In the genomic region with DNA sequence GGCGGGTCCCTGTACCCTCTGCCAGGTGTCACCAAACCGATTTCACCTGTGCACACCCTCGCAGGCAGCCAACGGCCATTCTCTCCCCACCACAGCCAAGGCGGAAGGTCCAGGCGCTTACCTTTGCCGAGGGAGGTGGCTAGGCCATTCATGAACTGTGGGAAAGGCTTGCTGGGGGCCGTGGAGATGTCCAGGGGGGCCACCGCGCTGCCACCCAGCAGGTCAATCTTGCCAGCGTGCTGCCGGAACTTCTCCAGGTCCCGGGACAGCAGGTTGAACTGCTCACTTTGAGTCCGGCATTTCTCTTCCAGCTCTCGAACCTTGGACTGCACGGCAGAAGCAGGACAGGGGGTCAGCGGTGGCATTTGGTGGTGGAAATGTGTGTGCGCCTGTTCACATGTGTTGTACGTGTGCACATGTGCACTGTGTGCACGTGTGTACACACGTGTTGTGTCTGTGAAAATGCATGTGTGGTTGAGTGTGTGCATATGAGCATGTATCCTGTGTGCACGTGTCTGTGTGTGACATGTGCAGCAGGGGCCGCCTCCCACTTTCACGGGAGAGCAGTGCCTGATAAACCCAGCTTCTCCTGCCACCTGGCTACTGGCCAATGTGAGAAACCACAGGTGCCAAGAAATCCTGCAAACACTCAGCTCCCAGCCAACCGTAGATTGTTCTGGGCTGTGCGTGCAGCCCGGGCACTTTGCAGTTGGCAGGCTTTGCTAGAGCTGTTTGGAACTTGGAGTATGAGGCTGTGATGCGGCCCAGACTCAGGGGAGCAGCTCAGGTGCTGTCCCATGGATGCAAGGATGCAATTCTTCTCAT, we compare ENCODE assay signal across 12 cellular contexts.
DNase-seq lines count a peak whose midpoint lies in the region; ATAC-seq, FAIRE-seq and TF ChIP-seq lines count a peak whose summit lies in the region.
"Had no signal": no experiment of that assay in that cellular context is flagged by ENCODE, and none has a peak within 500 bp of the region (broad histone marks: within the 10 kb centered on the region; RNA-seq: fewer than 3 reads in every experiment).

No MANE protein-coding gene starts in this region.

- POLR2A ChIA-PET in GM10248 (lab: Yijun Ruan, JAX), result no interaction called here

- no peak overlapping the region for H3K27ac Mint-ChIP-seq in progenitor cell of endocrine pancreas

- DNase-seq in Ammon's horn (ENCODE audit: low spot score), result peak; percentile 58
- peak; percentile 30 for DNase-seq in LNCaP clone FGC (ENCODE audit: low read depth)
- peak; percentile 19 for DNase-seq in NCI-H510A (lab: John Stamatoyannopoulos, UW)
- peak; percentile 73 for DNase-seq in left ventricle myocardium superior
- no peak for DNase-seq in GM12891 (ENCODE audit: insufficient read length, low spot score)
- DNase-seq in progenitor cell of endocrine pancreas (ENCODE audit: low spot score, unreplicated experiment), result no peak
- DNase-seq in GM10248 (ENCODE audit: extremely low spot score), result no peak
- DNase-seq: effector CD4-positive, alpha-beta T cell; NCI-H1930; T-helper 9 cell had no signal

- FAIRE-seq in GM12891 (lab: Jason Lieb, UNC), result no peak

- TF ChIP-seq POLR2A in GM12891 (IDR thresholded peaks at IDR 0.05; ENCODE audit: low read depth, low read length), result no peak

- intact Hi-C loops in left ventricle myocardium superior (cut with micrococcal nuclease), result no loop called here

- CTCF ChIA-PET in GM10248 (lab: Yijun Ruan, JAX), result no interaction called here

- no peak for TF ChIP-seq CTCF in LNCaP clone FGC (IDR thresholded peaks at IDR 0.05; ENCODE audit: control insufficient read depth, extremely low read depth, insufficient read depth)
- TF ChIP-seq CTCF in progenitor cell of endocrine pancreas (IDR thresholded peaks at IDR 0.05; ENCODE audit: unreplicated experiment), result no peak
- no peak for TF ChIP-seq CTCF in GM10248 (IDR thresholded peaks at IDR 0.05; ENCODE audit: control extremely low read depth, extremely low read depth, low read depth, missing control alignments)

- ATAC-seq in left ventricle myocardium superior (peak; percentile 96), HG03469 (IDR thresholded peaks at IDR 0.05; ENCODE audit: unreplicated experiment) (no peak)

- no peaks in the 10 kb centered on the region for H3K27me3 Mint-ChIP-seq in progenitor cell of endocrine pancreas

- H3K4me3 Mint-ChIP-seq in progenitor cell of endocrine pancreas (ENCODE audit: low read depth), result no peak overlapping the region

- H3K9me3 Mint-ChIP-seq in progenitor cell of endocrine pancreas (ENCODE audit: low read depth), result no peaks in the 10 kb centered on the region

- H3K4me1 Mint-ChIP-seq in progenitor cell of endocrine pancreas (ENCODE audit: low read depth), result no peaks in the 10 kb centered on the region

- H3K4me3 ChIP-seq in LNCaP clone FGC (ENCODE audit: low read depth, low read length), result no peak overlapping the region
- H3K4me3 ChIP-seq: ascending aorta had no signal

- H3K36me3 Mint-ChIP-seq in progenitor cell of endocrine pancreas (ENCODE audit: insufficient read depth), result no peaks in the 10 kb centered on the region

TF ChIP-seq in GM12891, 5 proteins besides CTCF, POLR2A, EP300 and RAD21:
- TF ChIP-seq POU2F2 (IDR thresholded peaks at IDR 0.05; ENCODE audit: low read depth, low read length) (no peak), TAF1 (IDR thresholded peaks at IDR 0.05; ENCODE audit: low read depth, low read length) (no peak), POLR2AphosphoS5 (IDR thresholded peaks at IDR 0.05; ENCODE audit: low read depth, low read length) (no peak), PAX5 (IDR thresholded peaks at IDR 0.05; ENCODE audit: insufficient read depth, low read length, severe bottlenecking) (no peak), SPI1 (IDR thresholded peaks at IDR 0.05; ENCODE audit: low read depth, low read length) (no peak)

Comparison
In these comparisons a context has a peak if more than half of its experiments do, and no peak if none do; other contexts are left out.
1. DNase-seq: peak in Ammon's horn (single experiment), LNCaP clone FGC (single experiment), NCI-H510A (single experiment) and left ventricle myocardium superior (single experiment); none in GM12891 (single experiment), progenitor cell of endocrine pancreas (single experiment) and GM10248 (single experiment).